ENCODE assay signal across 8 cellular contexts in the genomic region with DNA sequence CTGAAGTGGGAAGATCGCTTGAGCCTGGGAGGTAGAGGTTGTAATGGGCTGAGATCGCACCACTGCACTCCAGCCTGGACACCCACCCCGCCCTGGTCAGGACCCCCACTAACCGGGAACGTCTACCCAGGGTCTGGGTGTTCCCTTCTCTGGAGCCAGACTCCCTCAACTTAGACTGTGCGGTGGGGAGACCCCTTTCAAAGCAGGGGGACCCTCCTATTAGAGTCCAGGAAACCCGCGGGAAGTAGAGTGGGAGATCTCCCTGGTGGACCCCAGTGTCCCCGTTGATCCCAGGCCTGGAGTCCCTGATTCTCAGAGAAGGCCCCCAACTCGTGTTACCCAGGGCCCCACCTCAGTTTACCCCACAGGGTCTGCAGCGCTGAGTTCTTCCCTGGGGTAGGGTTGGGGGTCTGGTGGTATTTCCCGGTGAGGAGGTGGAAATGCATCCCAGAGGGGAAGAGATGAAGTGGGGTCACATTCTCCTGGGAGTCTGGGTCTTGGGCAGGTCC. TPM values are rescaled to one million over a fixed set of nuclear protein-coding genes. Genes with fewer than 3 reads are reported as not detected.
DNase-seq lines count a peak whose midpoint lies in the region; ATAC-seq and TF ChIP-seq lines count a peak whose summit lies in the region.

No MANE protein-coding gene starts in this region.

- no peaks in the 10 kb centered on the region for H3K27me3 Mint-ChIP-seq in activated CD4-positive, alpha-beta T cell treated with anti-CD3 and anti-CD28 coated beads, Interleukin-2, amount 10 ng/mL, durations not matched to agents 24 days and 14 days
- no peaks in the 10 kb centered on the region for H3K27me3 Mint-ChIP-seq in activated naive CD8-positive, alpha-beta T cell treated with anti-CD3 and anti-CD28 coated beads, Interleukin-2, amount 10 ng/mL, durations not matched to agents 7 days and 5 days

- H3K4me1 Mint-ChIP-seq in activated CD4-positive, alpha-beta T cell treated with anti-CD3 and anti-CD28 coated beads, Interleukin-2, amount 10 ng/mL, durations not matched to agents 24 days and 14 days, result peaks cover 17% of the 10 kb centered on the region
- peaks cover 9% of the 10 kb centered on the region for H3K4me1 Mint-ChIP-seq in activated naive CD8-positive, alpha-beta T cell treated with anti-CD3 and anti-CD28 coated beads, Interleukin-2, amount 10 ng/mL, durations not matched to agents 7 days and 5 days

- DNase-seq in activated CD4-positive, alpha-beta T cell treated with anti-CD3 and anti-CD28 coated beads, Interleukin-2, amount 10 ng/mL, durations not matched to agents 24 days and 14 days, result no peak
- no peak for DNase-seq in activated CD4-positive, alpha-beta T cell treated with anti-CD3 and anti-CD28 coated beads for 1 hour
- no peak for DNase-seq in activated naive CD8-positive, alpha-beta T cell treated with anti-CD3 and anti-CD28 coated beads, Interleukin-2, amount 10 ng/mL, durations not matched to agents 7 days and 5 days
- DNase-seq in left lung (no peak), NCI-H526 treated with DMSO at 0.1 percent for 48 hours (lab: John Stamatoyannopoulos, UW) (no peak)

- H3K4me3 ChIP-seq in left lung, result peak overlapping the region; percentile 53 to 85

- H3K27me3 ChIP-seq in left lung, result no peaks in the 10 kb centered on the region

- H3K9me3 Mint-ChIP-seq in activated CD4-positive, alpha-beta T cell treated with anti-CD3 and anti-CD28 coated beads, Interleukin-2, amount 10 ng/mL, durations not matched to agents 24 days and 14 days, result no peaks in the 10 kb centered on the region
- H3K9me3 Mint-ChIP-seq in activated naive CD8-positive, alpha-beta T cell treated with anti-CD3 and anti-CD28 coated beads, Interleukin-2, amount 10 ng/mL, durations not matched to agents 7 days and 5 days, result no peaks in the 10 kb centered on the region

- H3K36me3 ChIP-seq in left lung, result peaks cover 0 to 9% of the 10 kb centered on the region in 2 donors

- H3K27ac Mint-ChIP-seq in activated CD4-positive, alpha-beta T cell treated with anti-CD3 and anti-CD28 coated beads, Interleukin-2, amount 10 ng/mL, durations not matched to agents 24 days and 14 days, result peak overlapping the region; percentile 93
- peak overlapping the region; percentile 89 for H3K27ac Mint-ChIP-seq in activated naive CD8-positive, alpha-beta T cell treated with anti-CD3 and anti-CD28 coated beads, Interleukin-2, amount 10 ng/mL, durations not matched to agents 7 days and 5 days

- intact Hi-C loops in activated CD4-positive, alpha-beta T cell treated with anti-CD3 and anti-CD28 coated beads, Interleukin-2, amount 10 ng/mL, durations not matched to agents 24 days and 14 days (cut with micrococcal nuclease), result loop anchor here (2.0 to 10.0 kb wide), 2 partner anchors 127 to 293 kb away; no protein-coding TSS in a partner anchor
- intact Hi-C loops in left lung (cut with DNase I), result no loop called here

- POLR2A ChIA-PET in activated naive CD8-positive, alpha-beta T cell treated with anti-CD3 and anti-CD28 coated beads, Interleukin-2, amount 10 ng/mL, durations not matched to agents 7 days and 5 days (lab: Charles Lee), result interaction anchor here (0.6 to 2.2 kb wide), 15 partner anchors 22 to 1456 kb away, joined by 3 to 13 read pairs (median 3); a partner anchor contains a TSS

- peaks cover 22% of the 10 kb centered on the region for H3K36me3 Mint-ChIP-seq in activated CD4-positive, alpha-beta T cell treated with anti-CD3 and anti-CD28 coated beads, Interleukin-2, amount 10 ng/mL, durations not matched to agents 24 days and 14 days (ENCODE audit: low read depth)
- H3K36me3 Mint-ChIP-seq in activated naive CD8-positive, alpha-beta T cell treated with anti-CD3 and anti-CD28 coated beads, Interleukin-2, amount 10 ng/mL, durations not matched to agents 7 days and 5 days, result peaks cover 5% of the 10 kb centered on the region

- peak overlapping the region; percentile 93 for H3K4me3 Mint-ChIP-seq in activated CD4-positive, alpha-beta T cell treated with anti-CD3 and anti-CD28 coated beads, Interleukin-2, amount 10 ng/mL, durations not matched to agents 24 days and 14 days
- peak overlapping the region; percentile 89 for H3K4me3 Mint-ChIP-seq in activated naive CD8-positive, alpha-beta T cell treated with anti-CD3 and anti-CD28 coated beads, Interleukin-2, amount 10 ng/mL, durations not matched to agents 7 days and 5 days

- TF ChIP-seq CTCF in left lung (IDR thresholded peaks at IDR 0.05), result no peak

- H3K27ac ChIP-seq in left lung (peak overlapping the region; percentile 90), temporal lobe (ENCODE audit: low read depth, low read length) (peak overlapping the region; percentile 80)

- no peak for ATAC-seq in activated naive CD8-positive, alpha-beta T cell treated with anti-CD3 and anti-CD28 coated beads, Interleukin-2, amount 10 ng/mL, durations not matched to agents 7 days and 5 days (ENCODE audit: low read depth)
- no peak for ATAC-seq in left lung
- no peak for ATAC-seq in HG03135 (IDR thresholded peaks at IDR 0.05; ENCODE audit: unreplicated experiment)
- no peak for ATAC-seq in HG02588 (IDR thresholded peaks at IDR 0.05; ENCODE audit: unreplicated experiment)

- no peaks in the 10 kb centered on the region for H3K9me3 ChIP-seq in left lung

- peaks cover 0 to 58% of the 10 kb centered on the region in 2 donors for H3K4me1 ChIP-seq in left lung

RNA-seq across cellular contexts. Expression of a gene that starts 6.1 kb away (rescaled TPM):
- 41.3 and 41.7 TPM in 2 replicates for total RNA-seq in activated CD4-positive, alpha-beta T cell treated with anti-CD3 and anti-CD28 coated beads, Interleukin-2, amount 10 ng/mL, durations not matched to agents 24 days and 14 days
- 10 to 100 TPM; 66.5 to 71.2 TPM for total RNA-seq in activated naive CD8-positive, alpha-beta T cell treated with anti-CD3 and anti-CD28 coated beads, Interleukin-2, amount 10 ng/mL, durations not matched to agents 7 days and 5 days
- total RNA-seq in left lung (10 to 100 TPM; 23.3 to 37.8 TPM), temporal lobe (2.5 TPM)

RNA-seq across cellular contexts. Expression of a gene that starts 35.0 kb away (rescaled TPM):
- 0.62 TPM in 1 of 2 replicates, not detected in the other for total RNA-seq in activated CD4-positive, alpha-beta T cell treated with anti-CD3 and anti-CD28 coated beads, Interleukin-2, amount 10 ng/mL, durations not matched to agents 24 days and 14 days
- total RNA-seq in activated naive CD8-positive, alpha-beta T cell treated with anti-CD3 and anti-CD28 coated beads, Interleukin-2, amount 10 ng/mL, durations not matched to agents 7 days and 5 days, result not detected
- under 1 TPM; 0.06 to 0.10 TPM for total RNA-seq in left lung
- 15.0 TPM for total RNA-seq in temporal lobe
